1 cellular context compared by ENCODE assay signal in the genomic region with DNA sequence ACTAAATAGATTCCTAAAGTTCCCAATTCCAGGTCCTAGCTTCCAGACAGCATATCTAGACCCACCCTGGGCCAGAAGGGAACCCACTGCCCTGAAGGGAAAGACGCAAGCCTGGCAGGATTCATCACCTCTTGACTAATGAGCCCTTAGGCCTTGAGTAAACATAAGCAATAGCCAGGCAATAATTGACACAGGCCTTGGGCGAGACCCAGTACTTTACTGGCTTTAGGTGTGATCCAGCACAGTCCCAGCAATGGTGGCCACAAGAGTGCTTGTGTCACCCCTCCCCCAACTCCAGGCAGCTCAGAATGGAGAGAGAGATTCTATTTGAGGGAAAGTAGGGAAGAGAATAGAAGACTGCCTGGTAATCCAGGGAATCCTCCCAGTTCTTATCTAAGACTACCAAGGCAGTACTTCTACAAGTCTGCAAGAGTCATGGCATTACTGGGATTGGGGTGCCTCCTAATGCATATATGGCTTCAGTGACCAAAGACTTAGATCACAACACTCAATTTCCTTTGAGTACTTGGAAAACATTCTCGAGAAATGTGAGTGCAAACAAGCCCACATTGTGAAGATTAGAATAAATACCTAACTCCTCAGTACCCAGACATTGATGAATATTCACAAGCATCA.
TF ChIP-seq lines count a peak whose summit lies in the region.

No MANE protein-coding gene starts in this region.

TF ChIP-seq in H1, 55 proteins besides CTCF, POLR2A, EP300 and RAD21:
- no peak for TF ChIP-seq ZNF274 (IDR thresholded peaks at IDR 0.05; ENCODE audit: borderline replicate concordance, extremely low read depth, low read length)
- TF ChIP-seq POLR2AphosphoS5 (IDR thresholded peaks at IDR 0.05; ENCODE audit: low read depth, low read length), result no peak
- TF ChIP-seq RNF2 (IDR thresholded peaks at IDR 0.05; ENCODE audit: borderline replicate concordance, low read depth, low read length, missing control alignments, poor library complexity, severe bottlenecking), result no peak
- TF ChIP-seq SP2 (IDR thresholded peaks at IDR 0.05; ENCODE audit: low read length), result no peak
- no peak for TF ChIP-seq NANOG (IDR thresholded peaks at IDR 0.05; ENCODE audit: insufficient read depth, low read depth, low read length, poor library complexity, severe bottlenecking)
- TF ChIP-seq BCL11A (IDR thresholded peaks at IDR 0.05; ENCODE audit: low read depth in 2 of 2, low read length in 2 of 2), result no peak
- no peak for TF ChIP-seq EGR1 (IDR thresholded peaks at IDR 0.05; ENCODE audit: borderline replicate concordance, low read depth, low read length)
- TF ChIP-seq HDAC2 (IDR thresholded peaks at IDR 0.05; ENCODE audit: borderline replicate concordance in 1 of 2, low read depth in 2 of 2, low read length in 2 of 2), result no peak
- TF ChIP-seq TBP (IDR thresholded peaks at IDR 0.05; ENCODE audit: low read depth, low read length), result no peak
- no peak for TF ChIP-seq FOSL1 (IDR thresholded peaks at IDR 0.05; ENCODE audit: insufficient read depth, low read depth, low read length)
- TF ChIP-seq CHD1 (IDR thresholded peaks at IDR 0.05; ENCODE audit: low read depth, low read length), result no peak
- TF ChIP-seq, protein P1, sequence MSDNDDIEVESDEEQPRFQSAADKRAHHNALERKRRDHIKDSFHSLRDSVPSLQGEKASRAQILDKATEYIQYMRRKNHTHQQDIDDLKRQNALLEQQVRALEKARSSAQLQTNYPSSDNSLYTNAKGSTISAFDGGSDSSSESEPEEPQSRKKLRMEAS (IDR thresholded peaks at IDR 0.05), result no peak
- TF ChIP-seq TAF1 (IDR thresholded peaks at IDR 0.05; ENCODE audit: low read depth, low read length), result no peak
TF ChIP-seq in H1: peak in this region for 0.
